In the genomic region with DNA sequence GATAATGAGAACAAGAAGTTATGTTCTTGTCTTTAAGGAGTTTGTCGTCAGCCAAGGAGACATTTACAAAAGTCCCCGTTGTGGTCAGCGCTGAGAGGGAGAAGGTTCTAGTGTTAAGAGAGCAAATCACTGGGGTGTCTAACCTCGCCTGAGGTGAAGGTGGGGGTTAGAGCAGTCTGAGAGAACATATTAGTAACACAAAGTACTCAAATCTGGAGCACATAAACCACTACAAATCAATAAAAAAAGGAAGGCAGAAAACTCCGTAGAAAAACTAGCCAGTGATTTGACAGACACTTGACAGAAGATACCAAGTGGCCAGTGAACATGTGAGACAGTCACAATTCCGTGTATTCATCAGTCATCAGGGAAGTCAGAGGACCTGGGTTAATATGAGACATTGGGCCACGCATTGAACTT, we compare ENCODE assay signal across 12 cellular contexts. TPM values are rescaled to one million over a fixed set of nuclear protein-coding genes. Genes with fewer than 3 reads are reported as not detected.
DNase-seq lines count a peak whose midpoint lies in the region; ATAC-seq and TF ChIP-seq lines count a peak whose summit lies in the region.
"Had no signal": no experiment of that assay in that cellular context is flagged by ENCODE, and none has a peak within 500 bp of the region (broad histone marks: within the 10 kb centered on the region; RNA-seq: fewer than 3 reads in every experiment).

No MANE protein-coding gene starts in this region.

- H2AFZ ChIP-seq in neural cell (ENCODE audit: low read depth, low read length) = no peak overlapping the region

- H3K9me3 Mint-ChIP-seq in activated CD8-positive, alpha-beta T cell treated with anti-CD3 and anti-CD28 coated beads, Interleukin-2, amount 10 ng/mL, durations not matched to agents 7 days and 5 days (ENCODE audit: insufficient read depth) = no peaks in the 10 kb centered on the region
- H3K9me3 Mint-ChIP-seq: H9 had no signal

- peak overlapping the region; percentile 71 for H3K27ac ChIP-seq in neural cell (ENCODE audit: low read length)

- peaks cover 13% of the 10 kb centered on the region for H3K79me2 ChIP-seq in neural cell (replicated peaks; ENCODE audit: insufficient read depth, low read length)

- H3K9ac ChIP-seq in neural cell (ENCODE audit: low read length) = peak overlapping the region; percentile 41

- H3K27me3 Mint-ChIP-seq in activated CD8-positive, alpha-beta T cell treated with anti-CD3 and anti-CD28 coated beads, Interleukin-2, amount 10 ng/mL, durations not matched to agents 7 days and 5 days (ENCODE audit: low read depth) = no peaks in the 10 kb centered on the region

- peaks cover 19% of the 10 kb centered on the region for H3K36me3 Mint-ChIP-seq in activated CD8-positive, alpha-beta T cell treated with anti-CD3 and anti-CD28 coated beads, Interleukin-2, amount 10 ng/mL, durations not matched to agents 7 days and 5 days (ENCODE audit: low read depth)

- no peak overlapping the region for H3K4me3 ChIP-seq in neural cell (ENCODE audit: low read length)

- no peaks in the 10 kb centered on the region for H3K27me3 ChIP-seq in neural cell (ENCODE audit: insufficient read depth, low read depth, low read length)

- DNase-seq in GM10248 (ENCODE audit: extremely low spot score) (peak; percentile 38), GM20000 (ENCODE audit: low spot score) (peak; percentile 45), DMS 273 (lab: John Stamatoyannopoulos, UW; ENCODE audit: unreplicated experiment) (no peak), NCI-H1694 treated with DMSO at 0.1 percent for 48 hours (lab: John Stamatoyannopoulos, UW) (no peak), GOT3 (lab: John Stamatoyannopoulos, UW) (no peak)
- no peak for DNase-seq in activated CD8-positive, alpha-beta T cell treated with anti-CD3 and anti-CD28 coated beads, Interleukin-2, amount 10 ng/mL, durations not matched to agents 7 days and 5 days
- DNase-seq: DMS 273 treated with DMSO at 0.1 percent for 48 hours; H9; NCI-H1092 treated with DMSO at 0.1 percent for 48 hours; NK-92 treated with Interleukin-12 subunit alpha and Interleukin-12 subunit beta, amount 100 ng/mL, for 24 hours had no signal

- no peak for TF ChIP-seq RAD21 in neural cell (conservative IDR thresholded peaks at IDR 0.05)

- no peak for ATAC-seq in activated CD8-positive, alpha-beta T cell treated with anti-CD3 and anti-CD28 coated beads, Interleukin-2, amount 10 ng/mL, durations not matched to agents 7 days and 5 days
- ATAC-seq in GM21717 (IDR thresholded peaks at IDR 0.05; ENCODE audit: unreplicated experiment) = no peak

- H3K4me1 Mint-ChIP-seq in activated CD8-positive, alpha-beta T cell treated with anti-CD3 and anti-CD28 coated beads, Interleukin-2, amount 10 ng/mL, durations not matched to agents 7 days and 5 days (ENCODE audit: low read depth) = peaks cover 41% of the 10 kb centered on the region

- no peak overlapping the region for H3K4me2 ChIP-seq in neural cell (ENCODE audit: low read length)

- no peaks in the 10 kb centered on the region for H3F3A ChIP-seq in neural cell (ENCODE audit: insufficient read depth, low read length, poor library complexity, severe bottlenecking)

- no peaks in the 10 kb centered on the region for H3K9me3 ChIP-seq in neural cell (ENCODE audit: low read length)

- no peak for TF ChIP-seq EP300 in neural cell (conservative IDR thresholded peaks at IDR 0.05; ENCODE audit: poor library complexity, severe bottlenecking)

- TF ChIP-seq CTCF in GM10248 (IDR thresholded peaks at IDR 0.05; ENCODE audit: control extremely low read depth, extremely low read depth, low read depth, missing control alignments) (no peak), GM20000 (IDR thresholded peaks at IDR 0.05; ENCODE audit: extremely low read depth, missing control alignments) (no peak), neural cell (IDR thresholded peaks at IDR 0.05; ENCODE audit: poor library complexity, severe bottlenecking) (no peak)

- CTCF ChIA-PET in GM10248 (lab: Yijun Ruan, JAX) = interaction anchor here (1.0 to 4.0 kb wide), 3 partner anchors 16 to 51 kb away, joined by 3 to 15 read pairs (median 11); a partner anchor contains a TSS
- CTCF ChIA-PET in activated CD8-positive, alpha-beta T cell treated with anti-CD3 and anti-CD28 coated beads, Interleukin-2, amount 10 ng/mL, durations not matched to agents 7 days and 5 days (lab: Charles Lee) = interaction anchor here (1.7 kb wide), 1 partner anchor 20 kb away, joined by 4 read pairs; no protein-coding TSS in a partner anchor

- H3K36me3 ChIP-seq in neural cell (ENCODE audit: insufficient read depth, low read length) = no peaks in the 10 kb centered on the region

- H3K9me2 ChIP-seq in neural cell (ENCODE audit: insufficient read depth, low read length) = no peaks in the 10 kb centered on the region

- H4K20me1 ChIP-seq in neural cell (ENCODE audit: insufficient read depth) = no peaks in the 10 kb centered on the region

- peak overlapping the region; percentile 15 for H3K27ac Mint-ChIP-seq in activated CD8-positive, alpha-beta T cell treated with anti-CD3 and anti-CD28 coated beads, Interleukin-2, amount 10 ng/mL, durations not matched to agents 7 days and 5 days

- POLR2A ChIA-PET in GM10248 (lab: Yijun Ruan, JAX) = no interaction called here
- POLR2A ChIA-PET in activated CD8-positive, alpha-beta T cell treated with anti-CD3 and anti-CD28 coated beads, Interleukin-2, amount 10 ng/mL, durations not matched to agents 7 days and 5 days (lab: Charles Lee) = no interaction called here

- H3K4me3 Mint-ChIP-seq in activated CD8-positive, alpha-beta T cell treated with anti-CD3 and anti-CD28 coated beads, Interleukin-2, amount 10 ng/mL, durations not matched to agents 7 days and 5 days = no peak overlapping the region
- H3K4me3 Mint-ChIP-seq: H9 had no signal

TF ChIP-seq in neural cell, 6 proteins besides CTCF, POLR2A, EP300 and RAD21:
- TF ChIP-seq MXI1 (conservative IDR thresholded peaks at IDR 0.05; ENCODE audit: poor library complexity, severe bottlenecking) (no peak), POLR2AphosphoS5 (IDR thresholded peaks at IDR 0.05) (no peak), EZH2 (IDR thresholded peaks at IDR 0.05; ENCODE audit: borderline replicate concordance, insufficient read depth, low read length, poor library complexity, severe bottlenecking) (no peak), TAF1 (IDR thresholded peaks at IDR 0.05; ENCODE audit: low read depth) (no peak)
- TF ChIP-seq, protein P1, sequence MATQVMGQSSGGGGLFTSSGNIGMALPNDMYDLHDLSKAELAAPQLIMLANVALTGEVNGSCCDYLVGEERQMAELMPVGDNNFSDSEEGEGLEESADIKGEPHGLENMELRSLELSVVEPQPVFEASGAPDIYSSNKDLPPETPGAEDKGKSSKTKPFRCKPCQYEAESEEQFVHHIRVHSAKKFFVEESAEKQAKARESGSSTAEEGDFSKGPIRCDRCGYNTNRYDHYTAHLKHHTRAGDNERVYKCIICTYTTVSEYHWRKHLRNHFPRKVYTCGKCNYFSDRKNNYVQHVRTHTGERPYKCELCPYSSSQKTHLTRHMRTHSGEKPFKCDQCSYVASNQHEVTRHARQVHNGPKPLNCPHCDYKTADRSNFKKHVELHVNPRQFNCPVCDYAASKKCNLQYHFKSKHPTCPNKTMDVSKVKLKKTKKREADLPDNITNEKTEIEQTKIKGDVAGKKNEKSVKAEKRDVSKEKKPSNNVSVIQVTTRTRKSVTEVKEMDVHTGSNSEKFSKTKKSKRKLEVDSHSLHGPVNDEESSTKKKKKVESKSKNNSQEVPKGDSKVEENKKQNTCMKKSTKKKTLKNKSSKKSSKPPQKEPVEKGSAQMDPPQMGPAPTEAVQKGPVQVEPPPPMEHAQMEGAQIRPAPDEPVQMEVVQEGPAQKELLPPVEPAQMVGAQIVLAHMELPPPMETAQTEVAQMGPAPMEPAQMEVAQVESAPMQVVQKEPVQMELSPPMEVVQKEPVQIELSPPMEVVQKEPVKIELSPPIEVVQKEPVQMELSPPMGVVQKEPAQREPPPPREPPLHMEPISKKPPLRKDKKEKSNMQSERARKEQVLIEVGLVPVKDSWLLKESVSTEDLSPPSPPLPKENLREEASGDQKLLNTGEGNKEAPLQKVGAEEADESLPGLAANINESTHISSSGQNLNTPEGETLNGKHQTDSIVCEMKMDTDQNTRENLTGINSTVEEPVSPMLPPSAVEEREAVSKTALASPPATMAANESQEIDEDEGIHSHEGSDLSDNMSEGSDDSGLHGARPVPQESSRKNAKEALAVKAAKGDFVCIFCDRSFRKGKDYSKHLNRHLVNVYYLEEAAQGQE (IDR thresholded peaks at IDR 0.05; ENCODE audit: borderline replicate concordance) = no peak

RNA-seq across cellular contexts. Expression of a gene that starts 45.4 kb away (rescaled TPM):
- 10 to 100 TPM; 56.2 to 58.3 TPM for total RNA-seq in activated CD8-positive, alpha-beta T cell treated with anti-CD3 and anti-CD28 coated beads, Interleukin-2, amount 10 ng/mL, durations not matched to agents 7 days and 5 days
- polyA plus RNA-seq in neural cell = 66.7 and 70.8 TPM in 2 replicates
- polyA minus RNA-seq in neural cell = 160 and 176 TPM in 2 replicates

RNA-seq across cellular contexts. Expression of a gene that starts 52.4 kb away (rescaled TPM):
- 100 to 1,000 TPM; 607 to 613 TPM for total RNA-seq in activated CD8-positive, alpha-beta T cell treated with anti-CD3 and anti-CD28 coated beads, Interleukin-2, amount 10 ng/mL, durations not matched to agents 7 days and 5 days
- polyA plus RNA-seq in neural cell = 149 and 165 TPM in 2 replicates
- 65.0 and 66.6 TPM in 2 replicates for polyA minus RNA-seq in neural cell

RNA-seq across cellular contexts. Expression of a gene that starts 59.3 kb away (rescaled TPM):
- total RNA-seq in activated CD8-positive, alpha-beta T cell treated with anti-CD3 and anti-CD28 coated beads, Interleukin-2, amount 10 ng/mL, durations not matched to agents 7 days and 5 days = 10 to 100 TPM; 76.7 to 77.9 TPM
- 78.0 and 81.6 TPM in 2 replicates for polyA plus RNA-seq in neural cell
- polyA minus RNA-seq in neural cell = 48.7 and 54.8 TPM in 2 replicates

Comparison
In these comparisons a context has a peak if more than half of its experiments do, and no peak if none do; other contexts are left out.
1. DNase-seq: peak in GM10248 (single experiment) and GM20000 (single experiment); none in activated CD8-positive, alpha-beta T cell treated with anti-CD3 and anti-CD28 coated beads, Interleukin-2, amount 10 ng/mL, durations not matched to agents 7 days and 5 days (single experiment), DMS 273 (single experiment), NCI-H1694 treated with DMSO at 0.1 percent for 48 hours (single experiment) and GOT3 (single experiment).